ENCODE assay signal across 8 cellular contexts in genomic region chr7:123748171-123748733, GRCh38. TPM values are rescaled to one million over a fixed set of nuclear protein-coding genes. Genes with fewer than 3 reads are reported as not detected.
DNase-seq lines count a peak whose midpoint lies in the region; ATAC-seq and TF ChIP-seq lines count a peak whose summit lies in the region.

No MANE protein-coding gene starts in this region.

- H3F3A ChIP-seq in DOHH2 (ENCODE audit: control insufficient read depth, insufficient read depth): peaks cover 7% of the 10 kb centered on the region; the same call in 1 of the 2 replicates

- H3K27ac Mint-ChIP-seq in activated B cell treated with CpG ODN at 0.5 μM for 24 hours: peak overlapping the region; percentile 81
- peak overlapping the region; percentile 94 to 95 for H3K27ac Mint-ChIP-seq in effector memory CD8-positive, alpha-beta T cell
- H3K27ac Mint-ChIP-seq in stimulated activated naive CD8-positive, alpha-beta T cell treated with anti-CD3 and anti-CD28 coated beads, Interleukin-15, Interleukin-2, amounts not matched to agents 100 ng/mL and 50 ng/mL, for 24 hours: peak overlapping the region; percentile 94

- H3K27me3 Mint-ChIP-seq in activated B cell treated with CpG ODN at 0.5 μM for 24 hours: no peaks in the 10 kb centered on the region
- no peaks in the 10 kb centered on the region for H3K27me3 Mint-ChIP-seq in effector memory CD8-positive, alpha-beta T cell
- H3K27me3 Mint-ChIP-seq in stimulated activated naive CD8-positive, alpha-beta T cell treated with anti-CD3 and anti-CD28 coated beads, Interleukin-15, Interleukin-2, amounts not matched to agents 100 ng/mL and 50 ng/mL, for 24 hours: no peaks in the 10 kb centered on the region

- peaks cover 82% of the 10 kb centered on the region for H3K79me2 ChIP-seq in DOHH2 (ENCODE audit: control insufficient read depth, low read length)

- ATAC-seq in GM21447 (IDR thresholded peaks at IDR 0.05; ENCODE audit: unreplicated experiment): peak; percentile 19
- ATAC-seq in activated B cell treated with CpG ODN at 0.5 μM for 24 hours (ENCODE audit: low read depth): peak; percentile 14
- peak; percentile 12 for ATAC-seq in effector memory CD8-positive, alpha-beta T cell (replicated peaks)

- peak overlapping the region; percentile 93 for H3K4me3 Mint-ChIP-seq in activated B cell treated with CpG ODN at 0.5 μM for 24 hours
- H3K4me3 Mint-ChIP-seq in effector memory CD8-positive, alpha-beta T cell: peak overlapping the region; percentile 92 to 95
- H3K4me3 Mint-ChIP-seq in stimulated activated naive CD8-positive, alpha-beta T cell treated with anti-CD3 and anti-CD28 coated beads, Interleukin-15, Interleukin-2, amounts not matched to agents 100 ng/mL and 50 ng/mL, for 24 hours: peak overlapping the region; percentile 97

- POLR2A ChIA-PET in activated B cell treated with CpG ODN at 0.5 μM for 24 hours (lab: Charles Lee): interaction anchor here (0.7 to 1.8 kb wide), 6 partner anchors 25 to 1181 kb away, joined by 3 to 28 read pairs (median 3); partner anchors contain the start of genes IQUB, NDUFA5 and POT1

- intact Hi-C loops in activated B cell treated with CpG ODN at 0.5 μM for 24 hours (cut with micrococcal nuclease): loop anchor here (2.0 kb wide), 1 partner anchor 47 kb away; no protein-coding TSS in a partner anchor

- peak overlapping the region; percentile 89 for H3K4me2 ChIP-seq in DOHH2 (ENCODE audit: low read length)

- H3K27ac ChIP-seq in DOHH2 (ENCODE audit: low read depth, low read length): peak overlapping the region; percentile 85

- peak overlapping the region; percentile 94 for H3K4me3 ChIP-seq in DOHH2 (ENCODE audit: low read length)

- H3K9me3 ChIP-seq in DOHH2 (ENCODE audit: control insufficient read depth, insufficient read depth, low read length): no peaks in the 10 kb centered on the region

- peaks cover 37% of the 10 kb centered on the region for H4K20me1 ChIP-seq in DOHH2 (ENCODE audit: control insufficient read depth, insufficient read depth, low read depth, low read length)

- H3K4me1 Mint-ChIP-seq in activated B cell treated with CpG ODN at 0.5 μM for 24 hours: peaks cover 60% of the 10 kb centered on the region
- peaks cover 41 to 58% of the 10 kb centered on the region in 2 donors for H3K4me1 Mint-ChIP-seq in effector memory CD8-positive, alpha-beta T cell (ENCODE audit: low read depth in 2 of 2)
- peaks cover 66% of the 10 kb centered on the region for H3K4me1 Mint-ChIP-seq in stimulated activated naive CD8-positive, alpha-beta T cell treated with anti-CD3 and anti-CD28 coated beads, Interleukin-15, Interleukin-2, amounts not matched to agents 100 ng/mL and 50 ng/mL, for 24 hours (ENCODE audit: low read depth)

- H3K36me3 Mint-ChIP-seq in activated B cell treated with CpG ODN at 0.5 μM for 24 hours (ENCODE audit: low read depth): peaks cover 4% of the 10 kb centered on the region
- peaks cover 22% of the 10 kb centered on the region for H3K36me3 Mint-ChIP-seq in effector memory CD8-positive, alpha-beta T cell (ENCODE audit: insufficient read depth)
- peaks cover 8% of the 10 kb centered on the region for H3K36me3 Mint-ChIP-seq in stimulated activated naive CD8-positive, alpha-beta T cell treated with anti-CD3 and anti-CD28 coated beads, Interleukin-15, Interleukin-2, amounts not matched to agents 100 ng/mL and 50 ng/mL, for 24 hours (ENCODE audit: low read depth)

- CTCF ChIA-PET in activated B cell treated with CpG ODN at 0.5 μM for 24 hours (lab: Charles Lee): interaction anchor here (1.0 to 2.0 kb wide), 2 partner anchors 21 to 47 kb away, joined by 3 to 5 read pairs; no protein-coding TSS in a partner anchor

- peaks cover 56% of the 10 kb centered on the region for H3K4me1 ChIP-seq in DOHH2 (ENCODE audit: control insufficient read depth, low read length)

- DNase-seq in HUDEP-2 (lab: John Stamatoyannopoulos, UW; ENCODE audit: unreplicated experiment in 76 of 76) (peak in 43 of 76 experiments; percentile 3 to 61 (median 29)), activated B cell treated with CpG ODN at 0.5 μM for 24 hours (no peak), lung microvascular endothelial cell (ENCODE audit: low read depth in 2 of 2) (peak; percentile 43 to 52), SIG-M5 (lab: John Stamatoyannopoulos, UW) (no peak)
- peak; percentile 4 to 8 (median 7) for DNase-seq in effector memory CD8-positive, alpha-beta T cell

- no peaks in the 10 kb centered on the region for H3K27me3 ChIP-seq in DOHH2 (ENCODE audit: control insufficient read depth, low read length)

- no peaks in the 10 kb centered on the region for H3K9me3 Mint-ChIP-seq in activated B cell treated with CpG ODN at 0.5 μM for 24 hours
- no peaks in the 10 kb centered on the region for H3K9me3 Mint-ChIP-seq in effector memory CD8-positive, alpha-beta T cell
- no peaks in the 10 kb centered on the region for H3K9me3 Mint-ChIP-seq in stimulated activated naive CD8-positive, alpha-beta T cell treated with anti-CD3 and anti-CD28 coated beads, Interleukin-15, Interleukin-2, amounts not matched to agents 100 ng/mL and 50 ng/mL, for 24 hours

- peaks cover 47% of the 10 kb centered on the region for H3K36me3 ChIP-seq in DOHH2 (ENCODE audit: control insufficient read depth, low read length)

- TF ChIP-seq CTCF in DOHH2 (IDR thresholded peaks at IDR 0.05; ENCODE audit: low read depth, low read length, poor library complexity, severe bottlenecking): no peak
- no peak for TF ChIP-seq CTCF in activated B cell treated with CpG ODN at 0.5 μM for 24 hours (IDR thresholded peaks at IDR 0.05)

- H3K9me2 ChIP-seq in DOHH2 (replicated peaks; ENCODE audit: control insufficient read depth, low read length): no peaks in the 10 kb centered on the region

RNA-seq across cellular contexts. Expression of gene WASL, which starts 0.6 kb away (rescaled TPM):
- total RNA-seq in activated B cell treated with CpG ODN at 0.5 μM for 24 hours (5.5 and 6.9 TPM in 2 replicates), lung microvascular endothelial cell (8.5 and 10.1 TPM in 2 replicates)

Comparison
In these comparisons a context has a peak if more than half of its experiments do, and no peak if none do; other contexts are left out.
1. DNase-seq: peak in HUDEP-2 (43 of 76), effector memory CD8-positive, alpha-beta T cell (3 of 3) and lung microvascular endothelial cell (2 of 2); none in activated B cell treated with CpG ODN at 0.5 μM for 24 hours (single experiment) and SIG-M5 (single experiment).
2. Peak in every context shown above with its lines, with median percentiles within 50 percentile points of each other: ATAC-seq, H3K27ac Mint-ChIP-seq and H3K4me3 Mint-ChIP-seq.